In the genomic region with DNA sequence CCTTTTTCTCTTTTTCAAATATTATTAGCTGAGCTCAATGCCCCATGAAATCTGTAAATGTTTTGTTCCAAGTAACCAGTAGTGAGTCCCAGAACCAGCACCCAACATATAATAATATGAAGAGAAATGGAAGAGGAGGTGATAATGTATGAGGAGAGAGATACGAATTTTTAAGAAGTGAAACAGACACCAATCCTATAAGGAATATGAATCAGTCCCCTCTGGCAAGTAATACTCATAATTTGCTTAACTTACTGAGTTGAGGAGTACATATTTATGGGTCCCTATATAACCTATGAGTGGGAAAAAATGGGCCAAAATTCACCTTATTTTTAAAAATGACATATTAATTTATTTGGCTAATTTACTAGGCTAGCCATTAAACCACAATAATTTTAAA, we compare ENCODE assay signal across 2 cellular contexts.
TF ChIP-seq lines count a peak whose summit lies in the region.

No MANE protein-coding gene starts in this region.

TF ChIP-seq in HCT116, 20 proteins besides CTCF, POLR2A, EP300 and RAD21:
- TF ChIP-seq EZH2phosphoT487 (IDR thresholded peaks at IDR 0.05; ENCODE audit: borderline replicate concordance): no peak
- no peak for TF ChIP-seq SRF (IDR thresholded peaks at IDR 0.05; ENCODE audit: low read depth)
- TF ChIP-seq SIN3A (IDR thresholded peaks at IDR 0.05; ENCODE audit: low read depth): no peak
- TF ChIP-seq YY1 (IDR thresholded peaks at IDR 0.05; ENCODE audit: extremely low read depth, insufficient replicate concordance, low read depth, low read length): no peak
- no peak for TF ChIP-seq SP1 (IDR thresholded peaks at IDR 0.05; ENCODE audit: low read depth)
- TF ChIP-seq TCF7L2 (IDR thresholded peaks at IDR 0.05; ENCODE audit: borderline replicate concordance, extremely low read depth, insufficient read depth, insufficient read length): no peak
- TF ChIP-seq ELF1 (IDR thresholded peaks at IDR 0.05; ENCODE audit: borderline replicate concordance, low read depth): no peak
- TF ChIP-seq CBX3 (IDR thresholded peaks at IDR 0.05; ENCODE audit: low read depth): no peak
- TF ChIP-seq, protein P1, sequence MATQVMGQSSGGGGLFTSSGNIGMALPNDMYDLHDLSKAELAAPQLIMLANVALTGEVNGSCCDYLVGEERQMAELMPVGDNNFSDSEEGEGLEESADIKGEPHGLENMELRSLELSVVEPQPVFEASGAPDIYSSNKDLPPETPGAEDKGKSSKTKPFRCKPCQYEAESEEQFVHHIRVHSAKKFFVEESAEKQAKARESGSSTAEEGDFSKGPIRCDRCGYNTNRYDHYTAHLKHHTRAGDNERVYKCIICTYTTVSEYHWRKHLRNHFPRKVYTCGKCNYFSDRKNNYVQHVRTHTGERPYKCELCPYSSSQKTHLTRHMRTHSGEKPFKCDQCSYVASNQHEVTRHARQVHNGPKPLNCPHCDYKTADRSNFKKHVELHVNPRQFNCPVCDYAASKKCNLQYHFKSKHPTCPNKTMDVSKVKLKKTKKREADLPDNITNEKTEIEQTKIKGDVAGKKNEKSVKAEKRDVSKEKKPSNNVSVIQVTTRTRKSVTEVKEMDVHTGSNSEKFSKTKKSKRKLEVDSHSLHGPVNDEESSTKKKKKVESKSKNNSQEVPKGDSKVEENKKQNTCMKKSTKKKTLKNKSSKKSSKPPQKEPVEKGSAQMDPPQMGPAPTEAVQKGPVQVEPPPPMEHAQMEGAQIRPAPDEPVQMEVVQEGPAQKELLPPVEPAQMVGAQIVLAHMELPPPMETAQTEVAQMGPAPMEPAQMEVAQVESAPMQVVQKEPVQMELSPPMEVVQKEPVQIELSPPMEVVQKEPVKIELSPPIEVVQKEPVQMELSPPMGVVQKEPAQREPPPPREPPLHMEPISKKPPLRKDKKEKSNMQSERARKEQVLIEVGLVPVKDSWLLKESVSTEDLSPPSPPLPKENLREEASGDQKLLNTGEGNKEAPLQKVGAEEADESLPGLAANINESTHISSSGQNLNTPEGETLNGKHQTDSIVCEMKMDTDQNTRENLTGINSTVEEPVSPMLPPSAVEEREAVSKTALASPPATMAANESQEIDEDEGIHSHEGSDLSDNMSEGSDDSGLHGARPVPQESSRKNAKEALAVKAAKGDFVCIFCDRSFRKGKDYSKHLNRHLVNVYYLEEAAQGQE (IDR thresholded peaks at IDR 0.05; ENCODE audit: low read depth): no peak
- no peak for TF ChIP-seq EZH2 (IDR thresholded peaks at IDR 0.05)
- TF ChIP-seq, protein P2, sequence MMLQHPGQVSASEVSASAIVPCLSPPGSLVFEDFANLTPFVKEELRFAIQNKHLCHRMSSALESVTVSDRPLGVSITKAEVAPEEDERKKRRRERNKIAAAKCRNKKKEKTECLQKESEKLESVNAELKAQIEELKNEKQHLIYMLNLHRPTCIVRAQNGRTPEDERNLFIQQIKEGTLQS (IDR thresholded peaks at IDR 0.05): no peak
- TF ChIP-seq CEBPB (IDR thresholded peaks at IDR 0.05; ENCODE audit: low read depth): no peak
- TF ChIP-seq, protein P3, sequence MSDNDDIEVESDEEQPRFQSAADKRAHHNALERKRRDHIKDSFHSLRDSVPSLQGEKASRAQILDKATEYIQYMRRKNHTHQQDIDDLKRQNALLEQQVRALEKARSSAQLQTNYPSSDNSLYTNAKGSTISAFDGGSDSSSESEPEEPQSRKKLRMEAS (IDR thresholded peaks at IDR 0.05): no peak
- TF ChIP-seq ZFX (IDR thresholded peaks at IDR 0.05): no peak
- TF ChIP-seq POLR2AphosphoS5 (IDR thresholded peaks at IDR 0.05; ENCODE audit: low read depth, low read length): no peak
- no peak for TF ChIP-seq JUND (IDR thresholded peaks at IDR 0.05)
- TF ChIP-seq, protein P4, sequence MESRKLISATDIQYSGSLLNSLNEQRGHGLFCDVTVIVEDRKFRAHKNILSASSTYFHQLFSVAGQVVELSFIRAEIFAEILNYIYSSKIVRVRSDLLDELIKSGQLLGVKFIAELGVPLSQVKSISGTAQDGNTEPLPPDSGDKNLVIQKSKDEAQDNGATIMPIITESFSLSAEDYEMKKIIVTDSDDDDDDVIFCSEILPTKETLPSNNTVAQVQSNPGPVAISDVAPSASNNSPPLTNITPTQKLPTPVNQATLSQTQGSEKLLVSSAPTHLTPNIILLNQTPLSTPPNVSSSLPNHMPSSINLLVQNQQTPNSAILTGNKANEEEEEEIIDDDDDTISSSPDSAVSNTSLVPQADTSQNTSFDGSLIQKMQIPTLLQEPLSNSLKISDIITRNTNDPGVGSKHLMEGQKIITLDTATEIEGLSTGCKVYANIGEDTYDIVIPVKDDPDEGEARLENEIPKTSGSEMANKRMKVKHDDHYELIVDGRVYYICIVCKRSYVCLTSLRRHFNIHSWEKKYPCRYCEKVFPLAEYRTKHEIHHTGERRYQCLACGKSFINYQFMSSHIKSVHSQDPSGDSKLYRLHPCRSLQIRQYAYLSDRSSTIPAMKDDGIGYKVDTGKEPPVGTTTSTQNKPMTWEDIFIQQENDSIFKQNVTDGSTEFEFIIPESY (IDR thresholded peaks at IDR 0.05; ENCODE audit: extremely low read depth, insufficient replicate concordance, low read length): no peak
- TF ChIP-seq ZNF274 (IDR thresholded peaks at IDR 0.05; ENCODE audit: low read depth, low read length): no peak
- TF ChIP-seq EGR1 (IDR thresholded peaks at IDR 0.05; ENCODE audit: low read depth): no peak
- TF ChIP-seq FOSL1 (IDR thresholded peaks at IDR 0.05; ENCODE audit: low read depth): no peak
TF ChIP-seq in HCT116: peak in this region for 0.

TF ChIP-seq in H1, 55 proteins besides CTCF, POLR2A, EP300 and RAD21:
- TF ChIP-seq SRF (IDR thresholded peaks at IDR 0.05; ENCODE audit: low read depth, low read length) (no peak), FOSL1 (IDR thresholded peaks at IDR 0.05; ENCODE audit: insufficient read depth, low read depth, low read length) (no peak), SIN3A (conservative IDR thresholded peaks at IDR 0.05 in 1 of 2, IDR thresholded peaks at IDR 0.05 in 1 of 2; ENCODE audit: low read depth in 1 of 2, low read length in 2 of 2) (no peak), HDAC6 (IDR thresholded peaks at IDR 0.05; ENCODE audit: low read depth, low read length) (no peak)
- TF ChIP-seq, protein P5, sequence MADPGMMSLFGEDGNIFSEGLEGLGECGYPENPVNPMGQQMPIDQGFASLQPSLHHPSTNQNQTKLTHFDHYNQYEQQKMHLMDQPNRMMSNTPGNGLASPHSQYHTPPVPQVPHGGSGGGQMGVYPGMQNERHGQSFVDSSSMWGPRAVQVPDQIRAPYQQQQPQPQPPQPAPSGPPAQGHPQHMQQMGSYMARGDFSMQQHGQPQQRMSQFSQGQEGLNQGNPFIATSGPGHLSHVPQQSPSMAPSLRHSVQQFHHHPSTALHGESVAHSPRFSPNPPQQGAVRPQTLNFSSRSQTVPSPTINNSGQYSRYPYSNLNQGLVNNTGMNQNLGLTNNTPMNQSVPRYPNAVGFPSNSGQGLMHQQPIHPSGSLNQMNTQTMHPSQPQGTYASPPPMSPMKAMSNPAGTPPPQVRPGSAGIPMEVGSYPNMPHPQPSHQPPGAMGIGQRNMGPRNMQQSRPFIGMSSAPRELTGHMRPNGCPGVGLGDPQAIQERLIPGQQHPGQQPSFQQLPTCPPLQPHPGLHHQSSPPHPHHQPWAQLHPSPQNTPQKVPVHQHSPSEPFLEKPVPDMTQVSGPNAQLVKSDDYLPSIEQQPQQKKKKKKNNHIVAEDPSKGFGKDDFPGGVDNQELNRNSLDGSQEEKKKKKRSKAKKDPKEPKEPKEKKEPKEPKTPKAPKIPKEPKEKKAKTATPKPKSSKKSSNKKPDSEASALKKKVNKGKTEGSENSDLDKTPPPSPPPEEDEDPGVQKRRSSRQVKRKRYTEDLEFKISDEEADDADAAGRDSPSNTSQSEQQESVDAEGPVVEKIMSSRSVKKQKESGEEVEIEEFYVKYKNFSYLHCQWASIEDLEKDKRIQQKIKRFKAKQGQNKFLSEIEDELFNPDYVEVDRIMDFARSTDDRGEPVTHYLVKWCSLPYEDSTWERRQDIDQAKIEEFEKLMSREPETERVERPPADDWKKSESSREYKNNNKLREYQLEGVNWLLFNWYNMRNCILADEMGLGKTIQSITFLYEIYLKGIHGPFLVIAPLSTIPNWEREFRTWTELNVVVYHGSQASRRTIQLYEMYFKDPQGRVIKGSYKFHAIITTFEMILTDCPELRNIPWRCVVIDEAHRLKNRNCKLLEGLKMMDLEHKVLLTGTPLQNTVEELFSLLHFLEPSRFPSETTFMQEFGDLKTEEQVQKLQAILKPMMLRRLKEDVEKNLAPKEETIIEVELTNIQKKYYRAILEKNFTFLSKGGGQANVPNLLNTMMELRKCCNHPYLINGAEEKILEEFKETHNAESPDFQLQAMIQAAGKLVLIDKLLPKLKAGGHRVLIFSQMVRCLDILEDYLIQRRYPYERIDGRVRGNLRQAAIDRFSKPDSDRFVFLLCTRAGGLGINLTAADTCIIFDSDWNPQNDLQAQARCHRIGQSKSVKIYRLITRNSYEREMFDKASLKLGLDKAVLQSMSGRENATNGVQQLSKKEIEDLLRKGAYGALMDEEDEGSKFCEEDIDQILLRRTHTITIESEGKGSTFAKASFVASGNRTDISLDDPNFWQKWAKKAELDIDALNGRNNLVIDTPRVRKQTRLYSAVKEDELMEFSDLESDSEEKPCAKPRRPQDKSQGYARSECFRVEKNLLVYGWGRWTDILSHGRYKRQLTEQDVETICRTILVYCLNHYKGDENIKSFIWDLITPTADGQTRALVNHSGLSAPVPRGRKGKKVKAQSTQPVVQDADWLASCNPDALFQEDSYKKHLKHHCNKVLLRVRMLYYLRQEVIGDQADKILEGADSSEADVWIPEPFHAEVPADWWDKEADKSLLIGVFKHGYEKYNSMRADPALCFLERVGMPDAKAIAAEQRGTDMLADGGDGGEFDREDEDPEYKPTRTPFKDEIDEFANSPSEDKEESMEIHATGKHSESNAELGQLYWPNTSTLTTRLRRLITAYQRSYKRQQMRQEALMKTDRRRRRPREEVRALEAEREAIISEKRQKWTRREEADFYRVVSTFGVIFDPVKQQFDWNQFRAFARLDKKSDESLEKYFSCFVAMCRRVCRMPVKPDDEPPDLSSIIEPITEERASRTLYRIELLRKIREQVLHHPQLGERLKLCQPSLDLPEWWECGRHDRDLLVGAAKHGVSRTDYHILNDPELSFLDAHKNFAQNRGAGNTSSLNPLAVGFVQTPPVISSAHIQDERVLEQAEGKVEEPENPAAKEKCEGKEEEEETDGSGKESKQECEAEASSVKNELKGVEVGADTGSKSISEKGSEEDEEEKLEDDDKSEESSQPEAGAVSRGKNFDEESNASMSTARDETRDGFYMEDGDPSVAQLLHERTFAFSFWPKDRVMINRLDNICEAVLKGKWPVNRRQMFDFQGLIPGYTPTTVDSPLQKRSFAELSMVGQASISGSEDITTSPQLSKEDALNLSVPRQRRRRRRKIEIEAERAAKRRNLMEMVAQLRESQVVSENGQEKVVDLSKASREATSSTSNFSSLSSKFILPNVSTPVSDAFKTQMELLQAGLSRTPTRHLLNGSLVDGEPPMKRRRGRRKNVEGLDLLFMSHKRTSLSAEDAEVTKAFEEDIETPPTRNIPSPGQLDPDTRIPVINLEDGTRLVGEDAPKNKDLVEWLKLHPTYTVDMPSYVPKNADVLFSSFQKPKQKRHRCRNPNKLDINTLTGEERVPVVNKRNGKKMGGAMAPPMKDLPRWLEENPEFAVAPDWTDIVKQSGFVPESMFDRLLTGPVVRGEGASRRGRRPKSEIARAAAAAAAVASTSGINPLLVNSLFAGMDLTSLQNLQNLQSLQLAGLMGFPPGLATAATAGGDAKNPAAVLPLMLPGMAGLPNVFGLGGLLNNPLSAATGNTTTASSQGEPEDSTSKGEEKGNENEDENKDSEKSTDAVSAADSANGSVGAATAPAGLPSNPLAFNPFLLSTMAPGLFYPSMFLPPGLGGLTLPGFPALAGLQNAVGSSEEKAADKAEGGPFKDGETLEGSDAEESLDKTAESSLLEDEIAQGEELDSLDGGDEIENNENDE (IDR thresholded peaks at IDR 0.05; ENCODE audit: insufficient replicate concordance, low read length): no peak
- TF ChIP-seq, protein P6, sequence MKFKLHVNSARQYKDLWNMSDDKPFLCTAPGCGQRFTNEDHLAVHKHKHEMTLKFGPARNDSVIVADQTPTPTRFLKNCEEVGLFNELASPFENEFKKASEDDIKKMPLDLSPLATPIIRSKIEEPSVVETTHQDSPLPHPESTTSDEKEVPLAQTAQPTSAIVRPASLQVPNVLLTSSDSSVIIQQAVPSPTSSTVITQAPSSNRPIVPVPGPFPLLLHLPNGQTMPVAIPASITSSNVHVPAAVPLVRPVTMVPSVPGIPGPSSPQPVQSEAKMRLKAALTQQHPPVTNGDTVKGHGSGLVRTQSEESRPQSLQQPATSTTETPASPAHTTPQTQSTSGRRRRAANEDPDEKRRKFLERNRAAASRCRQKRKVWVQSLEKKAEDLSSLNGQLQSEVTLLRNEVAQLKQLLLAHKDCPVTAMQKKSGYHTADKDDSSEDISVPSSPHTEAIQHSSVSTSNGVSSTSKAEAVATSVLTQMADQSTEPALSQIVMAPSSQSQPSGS (IDR thresholded peaks at IDR 0.05; ENCODE audit: low read length): no peak
